Comparison of ENCODE assay signal across 9 cellular contexts in genomic region chr14:39467889-39468524, GRCh38. TPM values are rescaled to one million over a fixed set of nuclear protein-coding genes. Genes with fewer than 3 reads are reported as not detected.
DNase-seq lines count a peak whose midpoint lies in the region; ATAC-seq, FAIRE-seq and TF ChIP-seq lines count a peak whose summit lies in the region.
"Had no signal": no experiment of that assay in that cellular context is flagged by ENCODE, and none has a peak within 500 bp of the region (broad histone marks: within the 10 kb centered on the region; RNA-seq: fewer than 3 reads in every experiment).

No MANE protein-coding gene starts in this region.

- H3K9me3 ChIP-seq in H9 (ENCODE audit: control insufficient read depth, low read depth, low read length): no peaks in the 10 kb centered on the region
- H3K9me3 ChIP-seq in endothelial cell of umbilical vein (replicated peaks; ENCODE audit: control insufficient read depth, insufficient read depth, low read length): no peaks in the 10 kb centered on the region

- H3K36me3 Mint-ChIP-seq in H9 (ENCODE audit: insufficient read depth in 1 of 3, low read depth in 3 of 3): peaks cover 0 to 5% (median 0%) of the 10 kb centered on the region in 3 experiments; a peak in 1 of 7 replicates

- no peak overlapping the region for H3K4me3 Mint-ChIP-seq in H9
- H3K4me3 Mint-ChIP-seq: activated naive CD8-positive, alpha-beta T cell treated with anti-CD3 and anti-CD28 coated beads, Interleukin-2, amount 10 ng/mL, durations not matched to agents 7 days and 5 days had no signal

- H3K14ac ChIP-seq in H9 (ENCODE audit: insufficient read depth, low read length): no peak overlapping the region

- H4K8ac ChIP-seq in H9 (replicated peaks; ENCODE audit: insufficient read length, low read depth, low read length): no peak overlapping the region

- H3K56ac ChIP-seq in H9 (ENCODE audit: insufficient read length, low read depth, low read length): no peak overlapping the region

- no peaks in the 10 kb centered on the region for H4K20me1 ChIP-seq in H9 (ENCODE audit: control insufficient read depth, insufficient read depth, insufficient read length)
- H4K20me1 ChIP-seq in endothelial cell of umbilical vein (replicated peaks; ENCODE audit: control insufficient read depth, extremely low read depth, insufficient read depth, low read length): no peaks in the 10 kb centered on the region

- no peaks in the 10 kb centered on the region for H3K9me1 ChIP-seq in endothelial cell of umbilical vein (replicated peaks; ENCODE audit: control insufficient read depth, extremely low read depth, insufficient read depth, low read length)

- H2BK20ac ChIP-seq in H9 (ENCODE audit: low read depth, low read length, poor library complexity, severe bottlenecking): no peak overlapping the region

- H3K27ac Mint-ChIP-seq in H9: no peak overlapping the region; a peak in 1 of 7 replicates
- H3K27ac Mint-ChIP-seq: activated naive CD8-positive, alpha-beta T cell treated with anti-CD3 and anti-CD28 coated beads, Interleukin-2, amount 10 ng/mL, durations not matched to agents 7 days and 5 days had no signal

- WGBS in H9 (ENCODE audit: extremely low coverage, insufficient read length, low lambda C conversion rate): no CpG with 5 or more reads among the region's 7 CpGs

- no peak overlapping the region for H3K4me3 ChIP-seq in endothelial cell of umbilical vein (replicated peaks in 1 of 3; ENCODE audit: insufficient read depth in 1 of 3, low read depth in 1 of 3, low read length in 3 of 3)

- H2BK12ac ChIP-seq in H9 (ENCODE audit: insufficient read length, low read depth, low read length): no peak overlapping the region

- peaks cover 7 to 10% of the 10 kb centered on the region in 2 experiments; a peak in 3 of 4 replicates for H3K4me1 Mint-ChIP-seq in H9
- H3K4me1 Mint-ChIP-seq: activated naive CD8-positive, alpha-beta T cell treated with anti-CD3 and anti-CD28 coated beads, Interleukin-2, amount 10 ng/mL, durations not matched to agents 7 days and 5 days had no signal

- no peak overlapping the region for H2BK120ac ChIP-seq in H9 (ENCODE audit: low read depth, low read length, poor library complexity, severe bottlenecking)

- H3K23ac ChIP-seq in H9 (ENCODE audit: insufficient read length, low read depth, low read length): no peak overlapping the region

- no peaks in the 10 kb centered on the region for H3K23me2 ChIP-seq in H9 (ENCODE audit: insufficient read length, low read depth, low read length, poor library complexity, severe bottlenecking)

- H3K4me2 ChIP-seq in H9 (ENCODE audit: insufficient read depth, insufficient read length, low read length): no peak overlapping the region
- no peak overlapping the region for H3K4me2 ChIP-seq in endothelial cell of umbilical vein (ENCODE audit: insufficient read depth, low read length)

- no peak overlapping the region for H3T11ph ChIP-seq in H9 (ENCODE audit: low read length)

- no peaks in the 10 kb centered on the region for H3K79me2 ChIP-seq in H9 (ENCODE audit: insufficient read depth, low read length)
- no peaks in the 10 kb centered on the region for H3K79me2 ChIP-seq in endothelial cell of umbilical vein (ENCODE audit: control insufficient read depth, insufficient read depth, low read length)

- H4K5ac ChIP-seq in H9 (ENCODE audit: insufficient read length, low read depth, low read length): no peak overlapping the region

- dilution Hi-C loops in endothelial cell of umbilical vein (cut with MboI; ENCODE audit: extremely low pct_ligation_motif_present, low sequenced_read_pairs): no loop called here

- CTCF ChIA-PET in endothelial cell of umbilical vein (lab: Charles Lee): interaction anchor here (0.8 kb wide), 1 partner anchor 15 kb away, joined by 3 read pairs; no protein-coding TSS in a partner anchor

- no peaks in the 10 kb centered on the region for H3K79me1 ChIP-seq in H9 (ENCODE audit: insufficient read depth, low read depth, low read length, poor library complexity, severe bottlenecking)

- TF ChIP-seq POLR2A in endothelial cell of umbilical vein (IDR thresholded peaks at IDR 0.05; ENCODE audit: low read depth, low read length): no peak

- no peak overlapping the region for H3K9ac ChIP-seq in H9 (ENCODE audit: extremely low read depth, insufficient read length, low read length)
- no peak overlapping the region for H3K9ac ChIP-seq in endothelial cell of umbilical vein (replicated peaks; ENCODE audit: extremely low read depth, insufficient read depth, low read length)

- H3K27ac ChIP-seq in H9 (ENCODE audit: insufficient read length, low read depth, low read length): no peak overlapping the region
- no peak overlapping the region for H3K27ac ChIP-seq in endothelial cell of umbilical vein (ENCODE audit: insufficient read depth, low read depth, low read length)

- ATAC-seq in GM19455 (IDR thresholded peaks at IDR 0.05; ENCODE audit: unreplicated experiment) (no peak), HG03196 (IDR thresholded peaks at IDR 0.05; ENCODE audit: unreplicated experiment) (no peak)

- no peaks in the 10 kb centered on the region for H3K36me3 ChIP-seq in endothelial cell of umbilical vein (ENCODE audit: control insufficient read depth in 2 of 2, extremely low read depth in 1 of 2, insufficient read depth in 2 of 2, low read length in 2 of 2)

- no peak for FAIRE-seq in endothelial cell of umbilical vein (lab: Jason Lieb, UNC)

- H2BK5ac ChIP-seq in H9 (ENCODE audit: insufficient read length, low read length): no peak overlapping the region

- H3K27me3 ChIP-seq in H9 (ENCODE audit: insufficient read depth, low read length) (no peaks in the 10 kb centered on the region), endothelial cell of umbilical vein (ENCODE audit: control insufficient read depth in 2 of 2, insufficient read depth in 2 of 2, low read length in 2 of 2) (no peaks in the 10 kb centered on the region)

- peak; percentile 83 for TF ChIP-seq CTCF in H9 (conservative IDR thresholded peaks at IDR 0.05)
- peak; percentile 8 to 32 for TF ChIP-seq CTCF in endothelial cell of umbilical vein (IDR thresholded peaks at IDR 0.05; ENCODE audit: extremely low read depth in 1 of 2, insufficient read depth in 1 of 2, low read depth in 1 of 2, low read length in 2 of 2)

- no peak overlapping the region for H3K4ac ChIP-seq in H9 (ENCODE audit: low read depth, low read length)

- DNase-seq in NCI-H82 (lab: John Stamatoyannopoulos, UW) (peak; percentile 66), NCI-H82 treated with DMSO at 0.1 percent for 48 hours (lab: John Stamatoyannopoulos, UW; ENCODE audit: unreplicated experiment) (no peak), H9 (peak; percentile 70), NCI-H526 (lab: John Stamatoyannopoulos, UW) (peak; percentile 57 to 64), endothelial cell of umbilical vein (ENCODE audit: low read depth, low spot score) (peak; percentile 8), UCSD-AML1 (lab: John Stamatoyannopoulos, UW; ENCODE audit: unreplicated experiment) (no peak)
- DNase-seq: activated naive CD8-positive, alpha-beta T cell treated with anti-CD3 and anti-CD28 coated beads, Interleukin-2, amount 10 ng/mL, durations not matched to agents 7 days and 5 days had no signal

- H3K27me3 Mint-ChIP-seq in H9 (ENCODE audit: low read depth): no peaks in the 10 kb centered on the region; the same call in 1 of the 2 replicates

- no TSS peak for BruUV-seq in endothelial cell of umbilical vein (replicated peaks; lab: Mats Ljungman, UMichigan)

- H3K9me3 Mint-ChIP-seq in H9: no peaks in the 10 kb centered on the region

- POLR2A ChIA-PET in endothelial cell of umbilical vein (lab: Charles Lee): no interaction called here

- H2BK15ac ChIP-seq in H9 (ENCODE audit: low read depth, low read length): no peak overlapping the region

- H3K4me1 ChIP-seq in H9 (ENCODE audit: insufficient read depth, low read length) (no peaks in the 10 kb centered on the region), endothelial cell of umbilical vein (ENCODE audit: control insufficient read depth, extremely low read depth, insufficient read depth, low read length) (no peaks in the 10 kb centered on the region)

- no peak overlapping the region for H4K91ac ChIP-seq in H9 (ENCODE audit: insufficient read length, low read depth, low read length)

- H3K18ac ChIP-seq in H9 (ENCODE audit: insufficient read length, low read depth, low read length): no peak overlapping the region

- no peak overlapping the region for H2AFZ ChIP-seq in H9 (ENCODE audit: low read length)
- H2AFZ ChIP-seq in endothelial cell of umbilical vein (ENCODE audit: low read depth, low read length): no peak overlapping the region

- intact Hi-C loops in endothelial cell of umbilical vein (cut with micrococcal nuclease): no loop called here

- H2AK5ac ChIP-seq in H9 (ENCODE audit: insufficient read length, low read length): no peak overlapping the region

TF ChIP-seq in endothelial cell of umbilical vein, 7 proteins besides CTCF, POLR2A, EP300 and RAD21:
- TF ChIP-seq POLR2AphosphoS5 (IDR thresholded peaks at IDR 0.05; ENCODE audit: insufficient read depth, low read depth, low read length): no peak

RNA-seq across cellular contexts. Expression of gene FBXO33, which starts 35.8 kb away (rescaled TPM):
- 8.8 and 9.3 TPM in 2 replicates for total RNA-seq in H9 (2021)
- 5.0 and 6.3 TPM in 2 replicates for total RNA-seq in endothelial cell of umbilical vein
- polyA plus RNA-seq in endothelial cell of umbilical vein: 3.4 and 4.2 TPM in 2 replicates
- polyA plus RNA-seq in endothelial cell of umbilical vein (2011; cell fraction: cytosol; rRNA removed): 3.4 and 3.6 TPM in 2 replicates
- polyA plus RNA-seq in endothelial cell of umbilical vein (2011; cell fraction: nucleus; rRNA removed): 5.7 and 7.3 TPM in 2 replicates
- polyA plus RNA-seq in endothelial cell of umbilical vein (2012): 6.0 and 6.6 TPM in 2 replicates
- polyA minus RNA-seq in endothelial cell of umbilical vein: 8.5 and 8.6 TPM in 2 replicates
- polyA minus RNA-seq in endothelial cell of umbilical vein (2011; cell fraction: cytosol; rRNA and poly(A)+ RNA removed): 11.7 TPM
- 14.1 and 18.4 TPM in 2 replicates for polyA minus RNA-seq in endothelial cell of umbilical vein (2011; cell fraction: nucleus; rRNA and poly(A)+ RNA removed)

Comparison
In these comparisons a context has a peak if more than half of its experiments do, and no peak if none do; other contexts are left out.
1. DNase-seq: peak in NCI-H82 (single experiment), H9 (single experiment), NCI-H526 (2 of 2) and endothelial cell of umbilical vein (single experiment); none in NCI-H82 treated with DMSO at 0.1 percent for 48 hours (single experiment) and UCSD-AML1 (single experiment).